In the genomic region with DNA sequence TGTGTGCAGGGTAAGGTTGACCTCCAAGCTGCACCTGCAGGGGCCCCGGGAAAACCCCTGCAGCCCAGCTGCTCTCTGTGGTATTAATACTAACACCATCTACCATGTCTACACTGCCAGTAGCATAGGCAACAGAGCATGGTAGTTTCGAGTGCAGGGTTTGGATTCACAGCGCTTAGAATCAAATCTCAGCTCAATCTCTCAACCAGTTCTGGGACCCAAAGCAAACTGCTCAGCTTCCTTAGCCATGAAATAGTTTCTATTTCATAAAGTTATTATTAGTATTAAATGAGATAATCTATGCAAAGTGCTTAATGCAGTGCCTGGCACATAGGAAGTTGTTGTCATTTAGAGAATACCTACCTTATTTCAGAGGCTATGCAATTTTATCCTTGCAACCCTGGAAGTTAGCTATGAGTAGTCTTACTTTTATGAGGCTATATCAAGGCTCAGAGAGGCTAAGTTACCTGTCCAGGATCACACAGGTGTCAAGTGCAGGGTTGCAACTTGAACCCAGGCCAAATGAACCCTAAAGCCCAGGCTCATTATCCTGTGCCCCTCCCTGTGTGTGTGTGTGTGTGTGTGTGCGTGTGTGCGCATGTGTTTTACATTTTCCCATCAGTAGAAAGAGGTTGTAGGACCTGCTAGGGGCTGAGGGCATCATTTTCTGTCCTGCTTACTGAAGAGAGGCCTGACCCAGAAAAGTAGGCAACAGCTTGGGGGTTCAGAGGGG, we compare ENCODE assay signal across 9 cellular contexts. TPM values are rescaled to one million over a fixed set of nuclear protein-coding genes. Genes with fewer than 3 reads are reported as not detected.
DNase-seq lines count a peak whose midpoint lies in the region; ATAC-seq and TF ChIP-seq lines count a peak whose summit lies in the region.
"Had no signal": no experiment of that assay in that cellular context is flagged by ENCODE, and none has a peak within 500 bp of the region (broad histone marks: within the 10 kb centered on the region; RNA-seq: fewer than 3 reads in every experiment).

No MANE protein-coding gene starts in this region.

- H3K27ac Mint-ChIP-seq in nephron progenitor cell: peak overlapping the region; percentile 39

- peaks cover 76% of the 10 kb centered on the region for H3K4me1 Mint-ChIP-seq in nephron progenitor cell

- no peak for TF ChIP-seq CTCF in nephron progenitor cell (IDR thresholded peaks at IDR 0.05)

- no peak overlapping the region for H3K4me3 Mint-ChIP-seq in nephron progenitor cell

- peak; percentile 89 for ATAC-seq in GM18867 (IDR thresholded peaks at IDR 0.05; ENCODE audit: unreplicated experiment)
- peak; percentile 92 for ATAC-seq in GM21576 (IDR thresholded peaks at IDR 0.05; ENCODE audit: unreplicated experiment)
- peak; percentile 72 for ATAC-seq in HG03378 (IDR thresholded peaks at IDR 0.05; ENCODE audit: unreplicated experiment)
- no peak for ATAC-seq in left cardiac atrium

- intact Hi-C loops in left cardiac atrium (cut with DNase I): no loop called here

- H3K36me3 Mint-ChIP-seq in nephron progenitor cell (ENCODE audit: low read depth): no peaks in the 10 kb centered on the region

- peaks cover 8% of the 10 kb centered on the region for H3K27me3 Mint-ChIP-seq in nephron progenitor cell (ENCODE audit: low read depth, poor library complexity)

- no peak for DNase-seq in nephron progenitor cell
- no peak for DNase-seq in HuH-7 (ENCODE audit: low spot score)
- no peak for DNase-seq in left cardiac atrium
- no peak for DNase-seq in activated naive CD4-positive, alpha-beta T cell treated with Interleukin-2 at 50 U/mL for 16 hours
- DNase-seq in activated gamma-delta T cell treated with Interleukin-2 at 50 U/mL for 16 hours: no peak
- DNase-seq: T-helper 2 cell had no signal

- H3K9me3 Mint-ChIP-seq in nephron progenitor cell: peaks cover 3% of the 10 kb centered on the region

RNA-seq across cellular contexts. Expression of gene MRPS18A, which starts 27.6 kb away (rescaled TPM):
- 10 to 100 TPM; 34.8 to 36.5 TPM for total RNA-seq in left cardiac atrium

RNA-seq across cellular contexts. Expression of gene VEGFA, which starts 54.8 kb away (rescaled TPM):
- total RNA-seq in left cardiac atrium: 100 to 1,000 TPM; 168 to 212 TPM

Comparison
In these comparisons a context has a peak if more than half of its experiments do, and no peak if none do; other contexts are left out.
1. ATAC-seq: peak in GM18867 (single experiment), GM21576 (single experiment) and HG03378 (single experiment); none in left cardiac atrium (0 of 2).